14 cellular contexts compared by ENCODE assay signal in the genomic region with DNA sequence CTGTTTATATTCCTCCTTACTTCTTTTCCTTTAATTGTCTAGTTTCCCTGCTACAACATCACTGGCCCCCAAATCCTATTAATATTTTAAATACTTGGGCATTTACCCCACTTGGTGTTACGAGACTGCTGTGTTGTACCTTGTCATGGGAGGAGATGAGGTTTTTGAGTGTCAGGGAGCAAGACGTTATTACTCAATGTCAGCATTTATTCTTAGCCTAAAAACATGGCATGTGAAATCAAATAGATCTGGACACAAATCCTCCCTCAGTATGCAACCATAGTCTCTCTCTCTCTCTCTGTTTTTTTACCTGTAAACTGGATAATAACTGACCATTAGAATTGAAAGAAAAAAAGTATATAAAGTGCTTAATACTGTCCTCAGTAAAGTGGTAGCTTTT.
"Had no signal": no experiment of that assay in that cellular context is flagged by ENCODE, and none has a peak within 500 bp of the region (broad histone marks: within the 10 kb centered on the region; RNA-seq: fewer than 3 reads in every experiment).

No MANE protein-coding gene starts in this region.

- H3K4me3 Mint-ChIP-seq: activated CD8-positive, alpha-beta T cell treated with anti-CD3 and anti-CD28 coated beads, Interleukin-2, amount 10 ng/mL, durations not matched to agents 7 days and 5 days; activated naive CD4-positive, alpha-beta T cell treated with anti-CD3 and anti-CD28 coated beads, Interleukin-2, amount 10 ng/mL, durations not matched to agents 7 days and 5 days; activated T-helper 17 cell treated with anti-CD3 and anti-CD28 coated beads, Interleukin-2, amount 50 U/mL, for 72 hours; naive B cell; neural progenitor cell had no signal

- H3K27ac Mint-ChIP-seq: activated CD8-positive, alpha-beta T cell treated with anti-CD3 and anti-CD28 coated beads, Interleukin-2, amount 10 ng/mL, durations not matched to agents 7 days and 5 days; activated naive CD4-positive, alpha-beta T cell treated with anti-CD3 and anti-CD28 coated beads, Interleukin-2, amount 10 ng/mL, durations not matched to agents 7 days and 5 days; activated T-helper 17 cell treated with anti-CD3 and anti-CD28 coated beads, Interleukin-2, amount 50 U/mL, for 72 hours; naive B cell; neural progenitor cell had no signal

- ATAC-seq: activated CD8-positive, alpha-beta T cell treated with anti-CD3 and anti-CD28 coated beads, Interleukin-2, amount 10 ng/mL, durations not matched to agents 7 days and 5 days; activated T-helper 17 cell treated with anti-CD3 and anti-CD28 coated beads, Interleukin-2, amount 50 U/mL, for 72 hours had no signal

- DNase-seq: activated CD4-positive, CD25-positive, alpha-beta regulatory T cell treated with anti-CD3 and anti-CD28 coated beads, Interleukin-2, amount 50 U/mL, for 72 hours; activated CD8-positive, alpha-beta memory T cell treated with anti-CD3 and anti-CD28 coated beads, Interleukin-2, amount 50 U/mL, for 48 hours; activated CD8-positive, alpha-beta T cell treated with anti-CD3 and anti-CD28 coated beads, Interleukin-2, amount 10 ng/mL, durations not matched to agents 7 days and 5 days; activated naive CD4-positive, alpha-beta T cell treated with anti-CD3 and anti-CD28 coated beads, Interleukin-2, amount 10 ng/mL, durations not matched to agents 7 days and 5 days; foreskin fibroblast; glutamatergic neuron; left ventricle myocardium inferior; naive B cell; sigmoid colon; spleen; T-helper 9 cell; tibial artery had no signal

- H3K27me3 Mint-ChIP-seq: activated naive CD4-positive, alpha-beta T cell treated with anti-CD3 and anti-CD28 coated beads, Interleukin-2, amount 10 ng/mL, durations not matched to agents 7 days and 5 days; activated T-helper 17 cell treated with anti-CD3 and anti-CD28 coated beads, Interleukin-2, amount 50 U/mL, for 72 hours; naive B cell had no signal

- H3K9me3 Mint-ChIP-seq: naive B cell, neural progenitor cell had no signal
